ENCODE assay signal across 23 cellular contexts in the genomic region with DNA sequence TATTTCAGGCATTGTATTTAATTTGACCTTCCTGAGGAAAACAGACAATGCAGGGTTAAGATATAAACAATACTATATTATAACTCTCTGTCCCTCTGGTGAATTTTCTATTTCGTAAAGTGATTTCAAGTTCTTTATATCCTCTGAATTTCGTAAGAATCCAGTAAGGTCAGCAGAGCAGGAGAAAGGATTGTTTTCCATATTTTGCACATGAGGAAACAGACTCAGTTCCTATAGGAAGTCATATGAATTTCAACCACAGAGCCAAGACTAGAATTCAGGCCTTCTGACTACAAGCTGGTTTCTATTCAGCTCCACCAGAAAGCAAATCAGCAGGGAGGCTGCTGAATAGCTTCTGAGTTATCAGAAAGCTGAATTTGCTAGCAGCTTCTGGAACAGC. TPM values are rescaled to one million over a fixed set of nuclear protein-coding genes. Genes with fewer than 3 reads are reported as not detected.
DNase-seq lines count a peak whose midpoint lies in the region; ATAC-seq and FAIRE-seq lines count a peak whose summit lies in the region.
"Had no signal": no experiment of that assay in that cellular context is flagged by ENCODE, and none has a peak within 500 bp of the region (broad histone marks: within the 10 kb centered on the region; RNA-seq: fewer than 3 reads in every experiment).

No MANE protein-coding gene starts in this region.

- CTCF ChIA-PET in activated CD8-positive, alpha-beta memory T cell treated with anti-CD3 and anti-CD28 coated beads, Interleukin-2, amount 10 ng/mL, durations not matched to agents 7 days and 5 days (lab: Charles Lee): no interaction called here

- H3K4me3 Mint-ChIP-seq in activated CD8-positive, alpha-beta memory T cell treated with anti-CD3 and anti-CD28 coated beads, Interleukin-2, amount 10 ng/mL, durations not matched to agents 7 days and 5 days: no peak overlapping the region
- H3K4me3 Mint-ChIP-seq: CD14-positive monocyte; H9; T-helper 1 cell treated with Interleukin-12 subunit alpha and Interleukin-12 subunit beta and Interleukin-4 antibody, amounts not matched to agents 30 μg/mL and 1 μg/mL, for 36 hours had no signal

- H3K4me3 ChIP-seq in HAP-1: no peak overlapping the region

- peaks cover 4% of the 10 kb centered on the region; the same call in 1 of the 2 replicates for H3K27me3 ChIP-seq in HAP-1 (ENCODE audit: low read depth)

- H3K27ac Mint-ChIP-seq in activated CD8-positive, alpha-beta memory T cell treated with anti-CD3 and anti-CD28 coated beads, Interleukin-2, amount 10 ng/mL, durations not matched to agents 7 days and 5 days: no peak overlapping the region
- H3K27ac Mint-ChIP-seq: CD14-positive monocyte; T-helper 1 cell treated with Interleukin-12 subunit alpha and Interleukin-12 subunit beta and Interleukin-4 antibody, amounts not matched to agents 30 μg/mL and 1 μg/mL, for 36 hours had no signal

- ATAC-seq in activated CD8-positive, alpha-beta memory T cell treated with anti-CD3 and anti-CD28 coated beads, Interleukin-2, amount 10 ng/mL, durations not matched to agents 7 days and 5 days: no peak
- ATAC-seq: PC-3 had no signal

- no peaks in the 10 kb centered on the region for H3K9me3 Mint-ChIP-seq in activated CD8-positive, alpha-beta memory T cell treated with anti-CD3 and anti-CD28 coated beads, Interleukin-2, amount 10 ng/mL, durations not matched to agents 7 days and 5 days (ENCODE audit: low read depth)
- H3K9me3 Mint-ChIP-seq: H9; T-helper 1 cell treated with Interleukin-12 subunit alpha and Interleukin-12 subunit beta and Interleukin-4 antibody, amounts not matched to agents 30 μg/mL and 1 μg/mL, for 36 hours had no signal

- DNase-seq in NCI-H82 (lab: John Stamatoyannopoulos, UW): peak; percentile 52
- DNase-seq in NCI-H82 treated with DMSO at 0.1 percent for 48 hours (lab: John Stamatoyannopoulos, UW; ENCODE audit: unreplicated experiment): no peak
- peak; percentile 30 for DNase-seq in NCI-H69 (lab: John Stamatoyannopoulos, UW)
- DNase-seq in glomerular endothelial cell (ENCODE audit: extremely low read depth, low read depth, low spot score): peak; percentile 42
- no peak for DNase-seq in activated CD8-positive, alpha-beta memory T cell treated with anti-CD3 and anti-CD28 coated beads, Interleukin-2, amount 10 ng/mL, durations not matched to agents 7 days and 5 days
- no peak for DNase-seq in HAP-1 (ENCODE audit: low spot score in 2 of 2)
- no peak for DNase-seq in HTR-8/SVneo (ENCODE audit: insufficient read length, low spot score)
- DNase-seq: EL, GF-D8, H9, KBM-7, MM.1S, NCI-H1048, NCI-H1436, NCI-H2029, NCI-H510A, NCI-H774, PC-3, Right ventricle myocardium superior had no signal

- H3K27me3 Mint-ChIP-seq in activated CD8-positive, alpha-beta memory T cell treated with anti-CD3 and anti-CD28 coated beads, Interleukin-2, amount 10 ng/mL, durations not matched to agents 7 days and 5 days: no peaks in the 10 kb centered on the region

- no peaks in the 10 kb centered on the region for H3K36me3 Mint-ChIP-seq in activated CD8-positive, alpha-beta memory T cell treated with anti-CD3 and anti-CD28 coated beads, Interleukin-2, amount 10 ng/mL, durations not matched to agents 7 days and 5 days
- H3K36me3 Mint-ChIP-seq: CD14-positive monocyte had no signal

- no peak for FAIRE-seq in HTR-8/SVneo (lab: Jason Lieb, UNC)
- FAIRE-seq: A204.1 had no signal

- H3K4me1 ChIP-seq in HAP-1: peaks cover 16% of the 10 kb centered on the region

- H3K36me3 ChIP-seq in HAP-1 (replicated peaks): no peaks in the 10 kb centered on the region

- H3K4me1 Mint-ChIP-seq in activated CD8-positive, alpha-beta memory T cell treated with anti-CD3 and anti-CD28 coated beads, Interleukin-2, amount 10 ng/mL, durations not matched to agents 7 days and 5 days: no peaks in the 10 kb centered on the region
- H3K4me1 Mint-ChIP-seq: CD14-positive monocyte had no signal

- in situ Hi-C loops in HAP-1 (cut with MboI; ENCODE audit: low sequenced_read_pairs): no loop called here

- no peaks in the 10 kb centered on the region for H3K9me3 ChIP-seq in HAP-1

RNA-seq across cellular contexts. Expression of a gene that starts 11.2 kb away (rescaled TPM):
- total RNA-seq in glomerular endothelial cell: 5.2 and 7.3 TPM in 2 replicates
- not detected for total RNA-seq in activated CD8-positive, alpha-beta memory T cell treated with anti-CD3 and anti-CD28 coated beads, Interleukin-2, amount 10 ng/mL, durations not matched to agents 7 days and 5 days
- total RNA-seq: PC-3, RPMI7951 had no signal

Comparison
In these comparisons a context has a peak if more than half of its experiments do, and no peak if none do; other contexts are left out.
1. DNase-seq: peak in NCI-H82 (single experiment), NCI-H69 (single experiment) and glomerular endothelial cell (single experiment); none in NCI-H82 treated with DMSO at 0.1 percent for 48 hours (single experiment), activated CD8-positive, alpha-beta memory T cell treated with anti-CD3 and anti-CD28 coated beads, Interleukin-2, amount 10 ng/mL, durations not matched to agents 7 days and 5 days (single experiment), HAP-1 (0 of 2) and HTR-8/SVneo (single experiment).